8 cellular contexts compared by ENCODE assay signal in the genomic region with DNA sequence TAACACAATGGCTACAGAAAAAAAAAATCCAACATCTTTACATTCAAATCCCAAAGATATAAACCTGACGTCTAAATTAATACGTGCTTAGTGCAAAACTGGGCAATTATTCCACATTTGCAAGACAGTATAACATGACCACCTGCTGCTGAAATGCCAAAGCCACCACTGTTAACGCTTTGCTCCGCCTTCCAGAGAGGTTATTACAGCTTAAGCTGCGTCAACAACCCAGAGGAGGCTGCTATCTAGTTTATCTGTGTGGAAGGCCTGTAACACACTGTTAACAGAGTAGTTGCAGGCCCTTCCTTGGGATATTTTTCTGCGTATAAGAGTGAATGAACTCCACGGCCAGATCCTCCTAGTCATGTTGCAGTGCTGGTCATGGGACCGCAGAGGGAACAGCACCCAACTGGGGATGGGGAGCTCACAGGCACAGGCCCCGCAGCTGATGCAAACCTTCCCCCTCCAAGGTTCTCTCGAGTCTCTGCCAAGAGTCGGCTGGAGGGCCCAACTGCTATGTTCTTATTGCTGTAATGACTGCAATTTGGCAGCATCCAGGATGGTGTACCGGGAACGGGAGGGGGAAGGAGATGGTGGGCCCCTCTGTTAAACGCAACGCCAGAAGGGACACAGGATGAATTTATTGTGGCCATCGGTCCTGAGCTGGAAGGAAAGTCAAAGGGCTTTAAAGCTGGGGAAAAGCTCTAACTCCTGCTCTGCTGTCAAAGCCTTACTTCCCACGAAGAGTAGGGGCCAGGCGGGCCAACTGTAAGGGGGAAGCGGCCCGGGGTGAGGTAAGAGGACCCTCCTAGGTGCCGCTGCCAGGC. TPM values are rescaled to one million over a fixed set of nuclear protein-coding genes. Genes with fewer than 3 reads are reported as not detected.
DNase-seq lines count a peak whose midpoint lies in the region; ATAC-seq and TF ChIP-seq lines count a peak whose summit lies in the region.

No MANE protein-coding gene starts in this region.

- no peak for TF ChIP-seq CTCF in fibroblast of mammary gland (conservative IDR thresholded peaks at IDR 0.05; ENCODE audit: control insufficient read depth, insufficient read depth, low read depth, low read length)
- TF ChIP-seq CTCF in natural killer cell (IDR thresholded peaks at IDR 0.05) = no peak

- H3K4me3 Mint-ChIP-seq in natural killer cell = peak overlapping the region; percentile 91

- H3K9me3 Mint-ChIP-seq in natural killer cell = no peaks in the 10 kb centered on the region

- ATAC-seq in GM19438 (IDR thresholded peaks at IDR 0.05; ENCODE audit: low read depth, unreplicated experiment) (peak; percentile 28), HG03575 (IDR thresholded peaks at IDR 0.05; ENCODE audit: extremely low read depth, insufficient number of reproducible peaks, low FRiP score, unreplicated experiment) (peak; percentile 14), natural killer cell (peak; percentile 16 to 45 (median 24))

- intact Hi-C loops in natural killer cell (cut with micrococcal nuclease) = loop anchor here (1.0 to 10.0 kb wide), 3 partner anchors 8 to 1475 kb away; a partner anchor contains a TSS

- no peaks in the 10 kb centered on the region for H3K27me3 Mint-ChIP-seq in natural killer cell (ENCODE audit: low read depth in 2 of 2)

- DNase-seq in CD1c-positive myeloid dendritic cell (ENCODE audit: extremely low spot score) (peak; percentile 41), NCI-H82 treated with DMSO at 0.1 percent for 48 hours (lab: John Stamatoyannopoulos, UW; ENCODE audit: unreplicated experiment) (peak; percentile 40), fibroblast of mammary gland (ENCODE audit: low read depth) (peak; percentile 58), natural killer cell (peak; percentile 40), ureter (ENCODE audit: low spot score) (peak; percentile 64)
- peak; percentile 75 to 76 for DNase-seq in activated T-cell treated with anti-CD3 and anti-CD28 coated beads, Interleukin-2, amount 50 U/mL, for 48 hours

- H3K4me1 Mint-ChIP-seq in natural killer cell = peaks cover 36 to 42% of the 10 kb centered on the region in 2 donors

- H3K36me3 Mint-ChIP-seq in natural killer cell = no peaks in the 10 kb centered on the region

- peak overlapping the region; percentile 92 for H3K4me3 ChIP-seq in fibroblast of mammary gland (ENCODE audit: control insufficient read depth, low read depth, low read length)

- H3K27ac Mint-ChIP-seq in natural killer cell = peak overlapping the region; percentile 93 to 98

RNA-seq across cellular contexts. Expression of a gene that starts 1.0 kb away (rescaled TPM):
- total RNA-seq in natural killer cell (10 to 100 TPM; 37.3 to 66.6 (median 56.8) TPM), ureter (62.8 TPM)

RNA-seq across cellular contexts. Expression of a gene that starts 40.4 kb away (rescaled TPM):
- total RNA-seq in natural killer cell (under 1 TPM; 0.66 to 0.93 (median 0.73) TPM), ureter (2.0 TPM)

Comparison
In these comparisons a context has a peak if more than half of its experiments do, and no peak if none do; other contexts are left out.
1. Peak in every context shown above with its lines: DNase-seq, ATAC-seq and H3K4me3 ChIP-seq.